In genomic region chr1:239811211-239811902, GRCh38 we compare ENCODE assay signal across 14 cellular contexts.
DNase-seq lines count a peak whose midpoint lies in the region; ATAC-seq and TF ChIP-seq lines count a peak whose summit lies in the region.
"Had no signal": no experiment of that assay in that cellular context is flagged by ENCODE, and none has a peak within 500 bp of the region (broad histone marks: within the 10 kb centered on the region; RNA-seq: fewer than 3 reads in every experiment).

No MANE protein-coding gene starts in this region.

- H4K20me1 ChIP-seq in H9 (ENCODE audit: control insufficient read depth, insufficient read depth, insufficient read length) = no peaks in the 10 kb centered on the region

- DNase-seq in CD4-positive, CD25-positive, alpha-beta regulatory T cell = peak in 2 of 3 donors; percentile 9 to 26
- peak; percentile 77 for DNase-seq in H9
- DNase-seq in activated CD4-positive, alpha-beta memory T cell treated with anti-CD3 and anti-CD28 coated beads, Interleukin-2, amount 10 ng/mL, durations not matched to agents 7 days and 5 days = peak; percentile 36
- peak; percentile 94 for DNase-seq in islet precursor cell
- DNase-seq in HFFc6 = no peak
- DNase-seq: hippocampal formation, mammary epithelial cell, NCI-H1436, testis had no signal

- no peak overlapping the region for H3K4me2 ChIP-seq in H9 (ENCODE audit: insufficient read depth, insufficient read length, low read length)

- H3K18ac ChIP-seq in H9 (ENCODE audit: insufficient read length, low read depth, low read length) = no peak overlapping the region

- no peaks in the 10 kb centered on the region for H3K9me3 ChIP-seq in CD4-positive, CD25-positive, alpha-beta regulatory T cell (ENCODE audit: control insufficient read depth in 2 of 2, low read length in 2 of 2)
- H3K9me3 ChIP-seq in H9 (ENCODE audit: control insufficient read depth, low read depth, low read length) = no peaks in the 10 kb centered on the region
- H3K9me3 ChIP-seq: breast epithelium, testis had no signal

- H3T11ph ChIP-seq in H9 (ENCODE audit: low read length) = no peak overlapping the region

- peak in 1 of 2 donors; percentile 21 for ATAC-seq in CD4-positive, CD25-positive, alpha-beta regulatory T cell (ENCODE audit: low read depth in 2 of 2)
- no peak for ATAC-seq in HG03442 (IDR thresholded peaks at IDR 0.05; ENCODE audit: unreplicated experiment)
- no peak for ATAC-seq in HG02938 (IDR thresholded peaks at IDR 0.05; ENCODE audit: unreplicated experiment)
- ATAC-seq in GM21360 (IDR thresholded peaks at IDR 0.05; ENCODE audit: unreplicated experiment) = no peak

- H3K9me3 Mint-ChIP-seq in CD4-positive, CD25-positive, alpha-beta regulatory T cell = no peaks in the 10 kb centered on the region
- peaks cover 0 to 7% of the 10 kb centered on the region in 2 experiments; a peak in 1 of 5 replicates for H3K9me3 Mint-ChIP-seq in H9
- no peaks in the 10 kb centered on the region for H3K9me3 Mint-ChIP-seq in activated CD4-positive, alpha-beta memory T cell treated with anti-CD3 and anti-CD28 coated beads, Interleukin-2, amount 10 ng/mL, durations not matched to agents 7 days and 5 days
- H3K9me3 Mint-ChIP-seq in HFFc6 = peaks cover 5% of the 10 kb centered on the region; the same call in 1 of the 2 replicates

- H3K56ac ChIP-seq in H9 (ENCODE audit: insufficient read length, low read depth, low read length) = no peak overlapping the region

- no peaks in the 10 kb centered on the region for H3K36me3 ChIP-seq in CD4-positive, CD25-positive, alpha-beta regulatory T cell (ENCODE audit: control insufficient read depth, insufficient read depth, low read length)
- H3K36me3 ChIP-seq: breast epithelium had no signal

- CTCF ChIA-PET in activated CD4-positive, alpha-beta memory T cell treated with anti-CD3 and anti-CD28 coated beads, Interleukin-2, amount 10 ng/mL, durations not matched to agents 7 days and 5 days (lab: Charles Lee) = no interaction called here

- no CpG with 5 or more reads among the region's 8 CpGs for WGBS in H9 (ENCODE audit: extremely low coverage, insufficient read length, low lambda C conversion rate)

- H3K4me3 Mint-ChIP-seq in CD4-positive, CD25-positive, alpha-beta regulatory T cell = peak overlapping the region in 3 of 4 donors; percentile 17 to 49 (median 21)
- H3K4me3 Mint-ChIP-seq in H9 (peak overlapping the region in 1 of 2 experiments; percentile 19; a peak in 2 of 5 replicates), HFFc6 (no peak overlapping the region)
- no peak overlapping the region for H3K4me3 Mint-ChIP-seq in activated CD4-positive, alpha-beta memory T cell treated with anti-CD3 and anti-CD28 coated beads, Interleukin-2, amount 10 ng/mL, durations not matched to agents 7 days and 5 days

- H3K27ac ChIP-seq in CD4-positive, CD25-positive, alpha-beta regulatory T cell (ENCODE audit: insufficient read depth, low read length, poor library complexity, severe bottlenecking) = no peak overlapping the region
- H3K27ac ChIP-seq in H9 (ENCODE audit: insufficient read length, low read depth, low read length) = no peak overlapping the region
- H3K27ac ChIP-seq: breast epithelium, C4-2B, testis had no signal

- no peak overlapping the region for H2AK5ac ChIP-seq in H9 (ENCODE audit: insufficient read length, low read length)

- H2BK15ac ChIP-seq in H9 (ENCODE audit: low read depth, low read length) = no peak overlapping the region

- no peak overlapping the region for H3K9ac ChIP-seq in H9 (ENCODE audit: extremely low read depth, insufficient read length, low read length)

- no peak overlapping the region for H2BK12ac ChIP-seq in H9 (ENCODE audit: insufficient read length, low read depth, low read length)

- H3K23ac ChIP-seq in H9 (ENCODE audit: insufficient read length, low read depth, low read length) = no peak overlapping the region

- H3K79me2 ChIP-seq in H9 (ENCODE audit: insufficient read depth, low read length) = no peaks in the 10 kb centered on the region

- H2BK20ac ChIP-seq in H9 (ENCODE audit: low read depth, low read length, poor library complexity, severe bottlenecking) = no peak overlapping the region

- no peak overlapping the region for H2BK120ac ChIP-seq in H9 (ENCODE audit: low read depth, low read length, poor library complexity, severe bottlenecking)

- H3K36me3 Mint-ChIP-seq in CD4-positive, CD25-positive, alpha-beta regulatory T cell = no peaks in the 10 kb centered on the region
- H3K36me3 Mint-ChIP-seq in H9 (ENCODE audit: insufficient read depth in 1 of 3, low read depth in 3 of 3) (peaks cover 0 to 6% (median 0%) of the 10 kb centered on the region in 3 experiments; a peak in 2 of 7 replicates), HFFc6 (ENCODE audit: low read depth) (no peaks in the 10 kb centered on the region)
- no peaks in the 10 kb centered on the region for H3K36me3 Mint-ChIP-seq in activated CD4-positive, alpha-beta memory T cell treated with anti-CD3 and anti-CD28 coated beads, Interleukin-2, amount 10 ng/mL, durations not matched to agents 7 days and 5 days (ENCODE audit: low read depth)

- H3K79me1 ChIP-seq in H9 (ENCODE audit: insufficient read depth, low read depth, low read length, poor library complexity, severe bottlenecking) = no peaks in the 10 kb centered on the region

- H3K27me3 Mint-ChIP-seq in CD4-positive, CD25-positive, alpha-beta regulatory T cell = no peaks in the 10 kb centered on the region
- H3K27me3 Mint-ChIP-seq in H9 (ENCODE audit: low read depth) (no peaks in the 10 kb centered on the region), HFFc6 (ENCODE audit: insufficient read depth) (peaks cover 1% of the 10 kb centered on the region)
- H3K27me3 Mint-ChIP-seq in activated CD4-positive, alpha-beta memory T cell treated with anti-CD3 and anti-CD28 coated beads, Interleukin-2, amount 10 ng/mL, durations not matched to agents 7 days and 5 days = no peaks in the 10 kb centered on the region

- no peak overlapping the region for H2BK5ac ChIP-seq in H9 (ENCODE audit: insufficient read length, low read length)

- no peak overlapping the region for H2AFZ ChIP-seq in H9 (ENCODE audit: low read length)

- H4K8ac ChIP-seq in H9 (replicated peaks; ENCODE audit: insufficient read length, low read depth, low read length) = no peak overlapping the region

- no peak overlapping the region for H4K91ac ChIP-seq in H9 (ENCODE audit: insufficient read length, low read depth, low read length)

- H3K27ac Mint-ChIP-seq in CD4-positive, CD25-positive, alpha-beta regulatory T cell = peak overlapping the region; percentile 26 to 79 (median 68)
- H3K27ac Mint-ChIP-seq in H9 = peak overlapping the region in 2 of 3 experiments; percentile 50 to 70; a peak in 2 of 7 replicates
- peak overlapping the region; percentile 47 for H3K27ac Mint-ChIP-seq in activated CD4-positive, alpha-beta memory T cell treated with anti-CD3 and anti-CD28 coated beads, Interleukin-2, amount 10 ng/mL, durations not matched to agents 7 days and 5 days
- no peak overlapping the region for H3K27ac Mint-ChIP-seq in HFFc6

- no peak overlapping the region for H4K5ac ChIP-seq in H9 (ENCODE audit: insufficient read length, low read depth, low read length)

- H3K14ac ChIP-seq in H9 (ENCODE audit: insufficient read depth, low read length) = no peak overlapping the region

- no peak for TF ChIP-seq CTCF in H9 (conservative IDR thresholded peaks at IDR 0.05)
- TF ChIP-seq CTCF in HFFc6 (IDR thresholded peaks at IDR 0.05) = no peak

- H3K23me2 ChIP-seq in H9 (ENCODE audit: insufficient read length, low read depth, low read length, poor library complexity, severe bottlenecking) = no peaks in the 10 kb centered on the region

- H3K4me3 ChIP-seq in CD4-positive, CD25-positive, alpha-beta regulatory T cell (ENCODE audit: low read depth, low read length) = peak overlapping the region; percentile 20
- H3K4me3 ChIP-seq: breast epithelium, testis had no signal

- POLR2A ChIA-PET in activated CD4-positive, alpha-beta memory T cell treated with anti-CD3 and anti-CD28 coated beads, Interleukin-2, amount 10 ng/mL, durations not matched to agents 7 days and 5 days (lab: Charles Lee) = interaction anchor here (1.6 kb wide), 1 partner anchor 93 kb away, joined by 21 read pairs; no protein-coding TSS in a partner anchor

- peaks cover 26% of the 10 kb centered on the region for H3K4me1 ChIP-seq in CD4-positive, CD25-positive, alpha-beta regulatory T cell (ENCODE audit: control insufficient read depth, insufficient read depth, low read length, poor library complexity, severe bottlenecking)
- peaks cover 18% of the 10 kb centered on the region; the same call in 1 of the 2 replicates for H3K4me1 ChIP-seq in H9 (ENCODE audit: insufficient read depth, low read length)
- H3K4me1 ChIP-seq: breast epithelium, testis had no signal

- peaks cover 23 to 43% (median 26%) of the 10 kb centered on the region in 4 donors for H3K4me1 Mint-ChIP-seq in CD4-positive, CD25-positive, alpha-beta regulatory T cell
- H3K4me1 Mint-ChIP-seq in H9 (peaks cover 60 to 69% of the 10 kb centered on the region in 2 experiments), HFFc6 (ENCODE audit: low read depth) (peaks cover 49% of the 10 kb centered on the region)
- peaks cover 42% of the 10 kb centered on the region for H3K4me1 Mint-ChIP-seq in activated CD4-positive, alpha-beta memory T cell treated with anti-CD3 and anti-CD28 coated beads, Interleukin-2, amount 10 ng/mL, durations not matched to agents 7 days and 5 days

- no peaks in the 10 kb centered on the region for H3K27me3 ChIP-seq in CD4-positive, CD25-positive, alpha-beta regulatory T cell (ENCODE audit: control insufficient read depth, insufficient read depth, low read length)
- no peaks in the 10 kb centered on the region for H3K27me3 ChIP-seq in H9 (ENCODE audit: insufficient read depth, low read length)
- H3K27me3 ChIP-seq: breast epithelium, testis had no signal

- no peak overlapping the region for H3K4ac ChIP-seq in H9 (ENCODE audit: low read depth, low read length)

Comparison
In these comparisons a context has a peak if more than half of its experiments do, and no peak if none do; other contexts are left out.
1. H3K4me3 Mint-ChIP-seq: peak in CD4-positive, CD25-positive, alpha-beta regulatory T cell (3 of 4); none in activated CD4-positive, alpha-beta memory T cell treated with anti-CD3 and anti-CD28 coated beads, Interleukin-2, amount 10 ng/mL, durations not matched to agents 7 days and 5 days (single experiment) and HFFc6 (single experiment).